8 cellular contexts compared by ENCODE assay signal in the genomic region with DNA sequence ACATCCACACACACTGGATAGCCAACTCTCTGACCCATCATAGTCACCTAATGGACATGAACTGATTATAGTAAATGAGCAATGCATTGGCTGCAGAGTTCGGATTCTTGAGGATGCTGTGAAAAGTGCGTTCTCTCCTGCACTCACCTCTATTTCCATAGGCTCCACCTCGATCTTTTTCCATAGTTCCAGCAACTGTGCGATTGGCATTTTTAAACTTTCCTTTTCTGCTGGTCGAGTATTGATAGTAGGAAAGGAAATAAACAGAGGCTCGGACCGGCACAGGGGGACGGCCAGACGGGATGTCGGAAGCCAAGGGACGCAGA.
DNase-seq lines count a peak whose midpoint lies in the region; ATAC-seq and TF ChIP-seq lines count a peak whose summit lies in the region.

No MANE protein-coding gene starts in this region.

- peaks cover 0 to 1% (median 0%) of the 10 kb centered on the region in 11 donors for H3K9me3 Mint-ChIP-seq in naive thymus-derived CD4-positive, alpha-beta T cell

- H3K27me3 Mint-ChIP-seq in naive thymus-derived CD4-positive, alpha-beta T cell, result peaks cover 0 to 40% (median 7%) of the 10 kb centered on the region in 5 donors

- H3K27ac ChIP-seq in AG04450 (ENCODE audit: low read depth, low read length), result no peak overlapping the region
- H3K27ac ChIP-seq in coronary artery, result no peak overlapping the region
- peak overlapping the region; percentile 6 for H3K27ac ChIP-seq in naive thymus-derived CD4-positive, alpha-beta T cell (ENCODE audit: low read depth, low read length)

- H3K27me3 ChIP-seq in AG04450 (ENCODE audit: control insufficient read depth, insufficient read depth, low read length), result peaks cover 24% of the 10 kb centered on the region
- H3K27me3 ChIP-seq in naive thymus-derived CD4-positive, alpha-beta T cell (ENCODE audit: control insufficient read depth in 2 of 2, insufficient read depth in 2 of 2, low read length in 2 of 2), result no peaks in the 10 kb centered on the region

- H3K36me3 ChIP-seq in naive thymus-derived CD4-positive, alpha-beta T cell (ENCODE audit: control insufficient read depth in 2 of 3, insufficient read depth in 3 of 3, low read length in 3 of 3), result no peaks in the 10 kb centered on the region

- H3K9me3 ChIP-seq in AG04450 (ENCODE audit: control insufficient read depth, insufficient read depth, low read length), result no peaks in the 10 kb centered on the region
- H3K9me3 ChIP-seq in naive thymus-derived CD4-positive, alpha-beta T cell (ENCODE audit: control insufficient read depth in 2 of 3, low read length in 3 of 3), result no peaks in the 10 kb centered on the region

- peak overlapping the region; percentile 53 for H3K4me3 ChIP-seq in AG04450 (ENCODE audit: low read depth, low read length)
- peak overlapping the region; percentile 72 for H3K4me3 ChIP-seq in coronary artery
- peak overlapping the region; percentile 47 for H3K4me3 ChIP-seq in naive thymus-derived CD4-positive, alpha-beta T cell (ENCODE audit: low read length)

- intact Hi-C loops in naive thymus-derived CD4-positive, alpha-beta T cell (cut with micrococcal nuclease), result loop anchor here (1.0 to 5.0 kb wide), 5 partner anchors 45 to 127 kb away; no protein-coding TSS in a partner anchor

- peaks cover 7 to 24% (median 8%) of the 10 kb centered on the region in 7 donors for H3K4me1 Mint-ChIP-seq in naive thymus-derived CD4-positive, alpha-beta T cell

- no peak for DNase-seq in AG04450 (ENCODE audit: low read depth, low spot score)
- DNase-seq in coronary artery (ENCODE audit: low spot score), result no peak
- DNase-seq in naive thymus-derived CD4-positive, alpha-beta T cell, result no peak
- no peak for DNase-seq in OCI-M2 (lab: John Stamatoyannopoulos, UW; ENCODE audit: unreplicated experiment)

- no peak for TF ChIP-seq CTCF in AG04450 (IDR thresholded peaks at IDR 0.05; ENCODE audit: low read depth, low read length)
- no peak for TF ChIP-seq CTCF in coronary artery (IDR thresholded peaks at IDR 0.05)

- peaks cover 3 to 4% of the 10 kb centered on the region in 2 donors for H3K4me1 ChIP-seq in naive thymus-derived CD4-positive, alpha-beta T cell (ENCODE audit: control insufficient read depth in 2 of 2, insufficient read depth in 2 of 2, low read length in 2 of 2)

- ATAC-seq in HG03108 (IDR thresholded peaks at IDR 0.05; ENCODE audit: unreplicated experiment) (peak; percentile 28), HG02571 (IDR thresholded peaks at IDR 0.05; ENCODE audit: unreplicated experiment) (no peak), GM19397 (IDR thresholded peaks at IDR 0.05; ENCODE audit: unreplicated experiment) (no peak), GM19351 (IDR thresholded peaks at IDR 0.05; ENCODE audit: unreplicated experiment) (no peak)
- no peak for ATAC-seq in naive thymus-derived CD4-positive, alpha-beta T cell

- H3K4me3 Mint-ChIP-seq in naive thymus-derived CD4-positive, alpha-beta T cell, result peak overlapping the region; percentile 70 to 95 (median 90)

- H3K36me3 Mint-ChIP-seq in naive thymus-derived CD4-positive, alpha-beta T cell, result no peaks in the 10 kb centered on the region

- CTCF ChIA-PET in AG04450 (lab: Charles Lee), result no interaction called here
- CTCF ChIA-PET in naive thymus-derived CD4-positive, alpha-beta T cell (lab: Charles Lee), result no interaction called here

- H3K27ac Mint-ChIP-seq in naive thymus-derived CD4-positive, alpha-beta T cell, result peak overlapping the region in 5 of 9 donors; percentile 17 to 69 (median 54)

- POLR2A ChIA-PET in AG04450 (lab: Yijun Ruan, JAX), result no interaction called here
- POLR2A ChIA-PET in naive thymus-derived CD4-positive, alpha-beta T cell (lab: Charles Lee), result interaction anchor here (0.8 kb wide), 1 partner anchor 95 kb away, joined by 3 read pairs; a partner anchor contains a TSS
